8 cellular contexts compared by ENCODE assay signal in genomic region chr12:70733385-70733784, GRCh38.
DNase-seq lines count a peak whose midpoint lies in the region; ATAC-seq and TF ChIP-seq lines count a peak whose summit lies in the region.

No MANE protein-coding gene starts in this region.

- TF ChIP-seq CTCF in AG09309 (IDR thresholded peaks at IDR 0.05; ENCODE audit: control insufficient read depth, insufficient read depth, low read depth, low read length, missing control alignments) (peak; percentile 72), esophagus squamous epithelium (IDR thresholded peaks at IDR 0.05) (peak in 5 of 6 experiments; percentile 32 to 56 (median 40)), nephron progenitor cell (IDR thresholded peaks at IDR 0.05) (peak; percentile 70)

- 0 to 1% methylated on average over 4 of the region's 4 CpGs for WGBS in esophagus squamous epithelium, 2 donors

- H3K4me3 Mint-ChIP-seq in nephron progenitor cell: no peak overlapping the region

- peak; percentile 96 for ATAC-seq in GM18502 (IDR thresholded peaks at IDR 0.05; ENCODE audit: poor library complexity, unreplicated experiment)
- ATAC-seq in HG02678 (IDR thresholded peaks at IDR 0.05; ENCODE audit: unreplicated experiment): peak; percentile 91

- H3K4me1 ChIP-seq in esophagus squamous epithelium: no peaks in the 10 kb centered on the region

- H3K9me3 Mint-ChIP-seq in nephron progenitor cell: peaks cover 22% of the 10 kb centered on the region

- H3K27ac ChIP-seq in esophagus squamous epithelium: no peak overlapping the region

- H3K27ac Mint-ChIP-seq in nephron progenitor cell: no peak overlapping the region

- DNase-seq in AG09309 (ENCODE audit: low read depth) (peak; percentile 21), MV-4-11 (lab: John Stamatoyannopoulos, UW) (peak; percentile 53), SK-MEL-5 (ENCODE audit: low read depth, low spot score) (peak; percentile 90), esophagus squamous epithelium (lab: John Stamatoyannopoulos, UW) (no peak), nephron progenitor cell (peak; percentile 21)
- no peak for DNase-seq in activated CD4-positive, alpha-beta T cell treated with anti-CD3 and anti-CD28 coated beads for 48 hours

- no peaks in the 10 kb centered on the region for H3K27me3 ChIP-seq in esophagus squamous epithelium

- peaks cover 11% of the 10 kb centered on the region for H3K4me1 Mint-ChIP-seq in nephron progenitor cell

- no peak overlapping the region for H3K4me3 ChIP-seq in AG09309 (ENCODE audit: control insufficient read depth, low read depth, low read length)
- H3K4me3 ChIP-seq in esophagus squamous epithelium: no peak overlapping the region

- H3K27me3 Mint-ChIP-seq in nephron progenitor cell (ENCODE audit: low read depth, poor library complexity): peaks cover 21% of the 10 kb centered on the region

- H3K36me3 ChIP-seq in esophagus squamous epithelium: no peaks in the 10 kb centered on the region

- TF ChIP-seq POLR2A in esophagus squamous epithelium (IDR thresholded peaks at IDR 0.05): no peak

- H3K36me3 Mint-ChIP-seq in nephron progenitor cell (ENCODE audit: low read depth): peaks cover 14% of the 10 kb centered on the region

- no peaks in the 10 kb centered on the region for H3K9me3 ChIP-seq in esophagus squamous epithelium

- intact Hi-C loops in esophagus squamous epithelium (cut with DNase I): no loop called here

- in situ Hi-C loops in SK-MEL-5 (cut with HindIII; ENCODE audit: low pct_unique_long_range_greater_than_20kb, low sequenced_read_pairs): no loop called here

Comparison
In these comparisons a context has a peak if more than half of its experiments do, and no peak if none do; other contexts are left out.
1. DNase-seq: peak in AG09309 (single experiment), MV-4-11 (single experiment), SK-MEL-5 (single experiment) and nephron progenitor cell (single experiment); none in esophagus squamous epithelium (single experiment) and activated CD4-positive, alpha-beta T cell treated with anti-CD3 and anti-CD28 coated beads for 48 hours (single experiment).
2. Peak in every context shown above with its lines, with median percentiles within 50 percentile points of each other: CTCF ChIP-seq.